In the genomic region with DNA sequence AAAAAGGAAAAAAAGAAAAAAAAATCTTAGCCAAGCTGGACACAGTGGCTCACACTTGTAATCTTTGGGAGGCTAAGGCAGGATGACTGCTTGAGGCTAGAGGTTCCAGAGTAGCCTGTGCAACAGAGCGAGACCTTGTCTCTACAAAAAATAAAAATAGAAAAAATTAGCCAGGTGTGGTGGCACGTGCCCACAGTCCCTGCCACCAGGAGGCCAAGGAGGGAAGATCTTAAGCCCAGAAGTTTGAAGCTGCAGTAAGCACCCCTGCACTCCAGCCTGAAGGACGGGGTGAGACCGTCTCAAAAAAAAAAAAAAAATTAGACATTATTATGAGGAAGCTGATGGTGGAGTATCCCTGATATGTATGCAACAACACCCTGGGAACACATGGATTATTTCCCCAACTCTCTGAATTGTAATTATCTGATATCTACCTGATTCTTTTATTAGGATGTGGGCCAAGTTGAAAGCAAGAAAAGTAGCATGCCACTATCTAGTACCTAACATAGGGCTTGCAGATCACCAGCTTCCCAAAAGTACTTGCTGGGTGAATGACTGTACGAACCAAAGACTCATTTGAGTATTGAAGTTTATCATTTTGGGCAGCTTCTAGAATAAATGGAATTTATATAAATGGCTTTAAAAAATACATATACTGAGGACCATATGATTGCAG, we compare ENCODE assay signal across 25 cellular contexts.
"Had no signal": no experiment of that assay in that cellular context is flagged by ENCODE, and none has a peak within 500 bp of the region (broad histone marks: within the 10 kb centered on the region; RNA-seq: fewer than 3 reads in every experiment).

No MANE protein-coding gene starts in this region.

- H3K27me3 Mint-ChIP-seq: activated CD4-positive, alpha-beta T cell treated with anti-CD3 and anti-CD28 coated beads, Interleukin-2, amount 10 ng/mL, durations not matched to agents 24 days and 14 days; T-helper 17 cell had no signal

- H3K4me1 Mint-ChIP-seq: activated CD4-positive, alpha-beta T cell treated with anti-CD3 and anti-CD28 coated beads, Interleukin-2, amount 10 ng/mL, durations not matched to agents 24 days and 14 days; T-helper 17 cell had no signal

- ATAC-seq: activated naive CD4-positive, alpha-beta T cell treated with anti-CD3 and anti-CD28 coated beads, Interleukin-2, amount 50 U/mL, for 72 hours; activated T-cell treated with anti-CD3 and anti-CD28 coated beads, Interleukin-2, amount 50 U/mL, for 4 hours; PC-3; T-helper 17 cell; WTC11 had no signal

- H3K4me3 ChIP-seq: cardiac muscle cell had no signal

- H3K27ac Mint-ChIP-seq: activated CD4-positive, alpha-beta memory T cell treated with anti-CD3 and anti-CD28 coated beads for 36 hours; activated CD4-positive, alpha-beta T cell treated with anti-CD3 and anti-CD28 coated beads, Interleukin-2, amount 10 ng/mL, durations not matched to agents 24 days and 14 days; activated naive CD4-positive, alpha-beta T cell treated with anti-CD3 and anti-CD28 coated beads, Interleukin-2, amount 50 U/mL, for 72 hours; T-helper 17 cell; WTC11 had no signal

- H3K36me3 ChIP-seq: brain microvascular endothelial cell, cardiac muscle cell had no signal

- DNase-seq: activated CD4-positive, alpha-beta memory T cell treated with anti-CD3 and anti-CD28 coated beads for 36 hours; activated CD4-positive, alpha-beta T cell treated with anti-CD3 and anti-CD28 coated beads for 1 hour; activated CD4-positive, alpha-beta T cell treated with anti-CD3 and anti-CD28 coated beads, Interleukin-2, amount 10 ng/mL, durations not matched to agents 24 days and 14 days; activated CD8-positive, alpha-beta memory T cell treated with anti-CD3 and anti-CD28 coated beads for 24 hours; activated effector memory CD4-positive, alpha-beta T cell treated with anti-CD3 and anti-CD28 coated beads, Interleukin-2, amount 50 U/mL, for 16 hours; activated naive CD4-positive, alpha-beta T cell treated with Interleukin-2 at 50 U/mL for 16 hours; activated T-cell treated with anti-CD3 and anti-CD28 coated beads, Interleukin-2, amount 50 U/mL, for 4 hours; amygdala; brain microvascular endothelial cell; NCI-H1092; NCI-H1417 treated with DMSO at 0.1 percent for 48 hours; NCI-H1694; NCI-H2029; NCI-H2107; NCI-H345; NCI-H510A; NCI-H526 treated with DMSO at 0.1 percent for 48 hours; NCI-H82; PC-3; SHP77 treated with DMSO at 0.1 percent for 48 hours; T-helper 17 cell; T-helper 9 cell had no signal

- H3K4me3 Mint-ChIP-seq: activated CD4-positive, alpha-beta memory T cell treated with anti-CD3 and anti-CD28 coated beads for 36 hours; activated CD4-positive, alpha-beta T cell treated with anti-CD3 and anti-CD28 coated beads, Interleukin-2, amount 10 ng/mL, durations not matched to agents 24 days and 14 days; activated T-cell treated with anti-CD3 and anti-CD28 coated beads, Interleukin-2, amount 50 U/mL, for 4 hours; T-helper 17 cell; WTC11 had no signal

- H3K36me3 Mint-ChIP-seq: activated CD4-positive, alpha-beta memory T cell treated with anti-CD3 and anti-CD28 coated beads for 36 hours had no signal

- H3K9me3 Mint-ChIP-seq: activated CD4-positive, alpha-beta memory T cell treated with anti-CD3 and anti-CD28 coated beads for 36 hours; activated CD4-positive, alpha-beta T cell treated with anti-CD3 and anti-CD28 coated beads, Interleukin-2, amount 10 ng/mL, durations not matched to agents 24 days and 14 days; activated T-cell treated with anti-CD3 and anti-CD28 coated beads, Interleukin-2, amount 50 U/mL, for 4 hours had no signal

- H3K27ac ChIP-seq: brain microvascular endothelial cell, cardiac muscle cell had no signal

- H3K27me3 ChIP-seq: brain microvascular endothelial cell, cardiac muscle cell had no signal
